In the genomic region with DNA sequence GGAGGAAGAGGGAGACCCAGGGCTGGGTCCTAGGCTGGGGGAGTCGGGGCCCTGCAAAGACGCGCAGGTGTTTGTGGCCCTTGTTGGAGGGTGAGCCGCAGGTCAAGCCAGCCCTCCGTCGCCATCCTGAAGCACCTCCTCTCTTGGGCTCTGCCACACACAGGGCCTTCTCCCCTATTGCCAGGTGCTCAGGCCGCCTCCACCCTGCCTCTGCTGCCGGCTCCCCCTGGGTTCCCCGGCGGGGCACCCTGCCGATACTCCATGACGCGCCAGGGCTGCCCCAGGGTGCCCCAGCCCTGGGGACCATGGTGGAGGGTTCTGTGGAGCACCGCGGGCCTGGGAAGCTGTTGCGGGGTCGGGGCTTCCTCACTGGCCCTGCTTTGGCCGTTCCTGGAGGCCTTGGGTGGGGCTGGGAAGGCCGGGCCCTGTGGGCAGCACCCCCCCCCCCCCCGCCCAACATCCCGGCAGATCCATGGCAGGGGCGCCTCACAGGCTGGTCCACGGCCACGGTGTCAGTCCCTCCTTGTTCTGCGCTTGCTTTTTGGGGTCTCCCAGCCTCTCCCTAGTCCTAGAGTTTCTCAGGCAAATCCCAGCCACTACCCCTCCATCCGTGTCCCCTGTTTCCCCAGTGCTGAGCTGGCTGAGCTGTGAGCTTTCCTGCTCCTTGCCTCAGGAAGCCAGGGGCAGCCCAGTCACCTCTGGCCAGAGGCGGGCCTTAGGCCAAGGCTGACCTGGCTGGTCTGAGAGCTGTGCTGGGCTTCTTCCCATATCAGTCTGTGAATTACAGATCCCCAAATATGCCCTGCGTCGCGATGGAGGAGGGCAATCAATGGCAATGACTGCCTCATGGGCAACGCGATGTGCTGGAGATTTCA, we compare ENCODE assay signal across 9 cellular contexts. TPM values are rescaled to one million over a fixed set of nuclear protein-coding genes. Genes with fewer than 3 reads are reported as not detected.
A peak's percentile ranks its signal among the peaks of the same experiment; 100 is the strongest.
DNase-seq lines count a peak whose midpoint lies in the region; ATAC-seq, FAIRE-seq and TF ChIP-seq lines count a peak whose summit lies in the region.
"Had no signal": no experiment of that assay in that cellular context is flagged by ENCODE, and none has a peak within 500 bp of the region (broad histone marks: within the 10 kb centered on the region; RNA-seq: fewer than 3 reads in every experiment).

No MANE protein-coding gene starts in this region.

- 74 to 75% methylated on average over 29 to 32 of the region's 32 CpGs for WGBS in heart right ventricle, 2 donors
- 75 to 78% methylated on average over 26 to 32 of the region's 32 CpGs for WGBS in lung, 2 donors

- no peak for FAIRE-seq in RCC 7860 (lab: Jason Lieb, UNC)

- no peak for TF ChIP-seq POLR2A in vagina (IDR thresholded peaks at IDR 0.05)

- no peak for ATAC-seq in heart right ventricle
- no peak for ATAC-seq in lung (ENCODE audit: insufficient read depth, low FRiP score)
- ATAC-seq in GM18519 (IDR thresholded peaks at IDR 0.05; ENCODE audit: low FRiP score, unreplicated experiment) = no peak

- H3K4me1 ChIP-seq in heart right ventricle (peaks cover 26 to 91% (median 59%) of the 10 kb centered on the region in 9 donors), lung (ENCODE audit: control insufficient read depth in 2 of 2, insufficient read depth in 2 of 2, low read length in 2 of 2) (peaks cover 0 to 26% of the 10 kb centered on the region in 2 donors), vagina (peaks cover 19% of the 10 kb centered on the region)

- H3K36me3 ChIP-seq in heart right ventricle = no peaks in the 10 kb centered on the region
- H3K36me3 ChIP-seq in lung (ENCODE audit: control insufficient read depth in 2 of 2, insufficient read depth in 2 of 2, low read length in 2 of 2) = no peaks in the 10 kb centered on the region
- no peaks in the 10 kb centered on the region for H3K36me3 ChIP-seq in vagina

- peak overlapping the region; percentile 46 to 89 (median 72) for H3K27ac ChIP-seq in heart right ventricle
- peak overlapping the region; percentile 36 for H3K27ac ChIP-seq in caudate nucleus (ENCODE audit: low read depth, low read length)
- H3K27ac ChIP-seq in lung (ENCODE audit: low read depth in 1 of 2, low read length in 1 of 2) = peak overlapping the region in 1 of 2 donors; percentile 12
- no peak overlapping the region for H3K27ac ChIP-seq in vagina
- H3K27ac ChIP-seq: C4-2B had no signal

- no peaks in the 10 kb centered on the region for H3K9me3 ChIP-seq in heart right ventricle
- H3K9me3 ChIP-seq in lung (ENCODE audit: control insufficient read depth in 2 of 2, insufficient read depth in 1 of 2, low read length in 1 of 2) = no peaks in the 10 kb centered on the region
- no peaks in the 10 kb centered on the region for H3K9me3 ChIP-seq in vagina

- DNase-seq in heart right ventricle = peak in 1 of 2 donors; percentile 10
- no peak for DNase-seq in cardiac septum (ENCODE audit: low spot score)
- peak in 1 of 61 donors; percentile 59 for DNase-seq in caudate nucleus (lab: John Stamatoyannopoulos, UW)
- no peak for DNase-seq in lung (ENCODE audit: low spot score)
- DNase-seq in vagina (ENCODE audit: extremely low spot score in 2 of 2) = no peak
- no peak for DNase-seq in RCC 7860 (ENCODE audit: low spot score)
- no peak for DNase-seq in NCI-H345 (lab: John Stamatoyannopoulos, UW)

- TF ChIP-seq CTCF in heart right ventricle (IDR thresholded peaks at IDR 0.05) (no peak), lung (IDR thresholded peaks at IDR 0.05; ENCODE audit: control extremely low read depth, extremely low read depth) (no peak), vagina (IDR thresholded peaks at IDR 0.05) (no peak)

- intact Hi-C loops in heart right ventricle (cut with DNase I) = loop anchor here in 9 of 10 donors (5.0 to 10.0 kb wide), 9 partner anchors 47 to 102 kb away; no protein-coding TSS in a partner anchor
- intact Hi-C loops in cardiac septum (cut with DNase I) = loop anchor here (5.0 kb wide), 4 partner anchors 62 to 103 kb away; no protein-coding TSS in a partner anchor
- intact Hi-C loops in vagina (cut with DNase I) = loop anchor here (5.0 to 10.0 kb wide), 2 partner anchors 77 to 100 kb away; no protein-coding TSS in a partner anchor

- H3K27me3 ChIP-seq in heart right ventricle = peaks cover 0 to 10% (median 0%) of the 10 kb centered on the region in 7 donors
- no peaks in the 10 kb centered on the region for H3K27me3 ChIP-seq in lung (ENCODE audit: control insufficient read depth, insufficient read depth)
- H3K27me3 ChIP-seq in vagina = no peaks in the 10 kb centered on the region

- H3K4me3 ChIP-seq in heart right ventricle (peak overlapping the region; percentile 61 to 90 (median 76)), lung (peak overlapping the region; percentile 71), vagina (peak overlapping the region; percentile 49 to 51)

RNA-seq across cellular contexts. Expression of a gene that starts 2.3 kb away (rescaled TPM):
- total RNA-seq in heart right ventricle (1 to 10 TPM; 1.5 to 9.7 (median 3.8) TPM), cardiac septum (5.3 TPM), lung (10 to 100 TPM in 1 of 2 donors, 1 to 10 TPM in 1; 10.0 to 35.6 TPM), vagina (5.2 TPM)
- polyA plus RNA-seq in heart right ventricle (1 to 10 TPM; 4.9 to 6.1 TPM), lung (10 to 100 TPM in 1 of 2 donors, 1 to 10 TPM in 1; 5.5 to 54.9 TPM)
